In the genomic region with DNA sequence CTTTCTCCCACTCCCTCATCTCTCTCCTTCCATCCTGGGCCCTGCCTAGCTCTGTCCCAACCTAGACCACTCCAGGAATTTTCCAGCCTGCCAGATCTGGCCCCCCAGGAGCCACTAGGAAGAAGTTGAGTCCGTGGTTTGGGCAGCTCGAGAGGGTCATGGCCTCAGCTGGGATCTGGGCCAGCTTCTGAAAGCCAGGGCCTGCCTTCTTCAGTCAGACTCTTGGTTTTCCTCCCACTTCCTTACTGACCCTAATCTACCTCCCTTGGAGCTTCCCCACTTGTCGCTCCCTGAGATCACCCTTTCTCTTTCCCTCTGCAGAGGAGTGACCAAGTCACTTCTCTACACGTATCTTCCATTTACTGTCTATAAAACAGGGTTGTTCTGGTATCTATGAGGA, we compare ENCODE assay signal across 15 cellular contexts.
A peak's percentile ranks its signal among the peaks of the same experiment; 100 is the strongest.
DNase-seq lines count a peak whose midpoint lies in the region; ATAC-seq, FAIRE-seq and TF ChIP-seq lines count a peak whose summit lies in the region.
"Had no signal": no experiment of that assay in that cellular context is flagged by ENCODE, and none has a peak within 500 bp of the region (broad histone marks: within the 10 kb centered on the region; RNA-seq: fewer than 3 reads in every experiment).

No MANE protein-coding gene starts in this region.

- no peak for TF ChIP-seq CTCF in GM20000 (IDR thresholded peaks at IDR 0.05; ENCODE audit: extremely low read depth, missing control alignments)

- peak; percentile 92 for FAIRE-seq in HTR-8/SVneo (lab: Jason Lieb, UNC)
- FAIRE-seq: endometrium had no signal

- ATAC-seq in GM18907 (IDR thresholded peaks at IDR 0.05; ENCODE audit: unreplicated experiment) (no peak), GM18861 (IDR thresholded peaks at IDR 0.05; ENCODE audit: unreplicated experiment) (no peak)

- DNase-seq in HTR-8/SVneo (ENCODE audit: insufficient read length, low spot score) (peak; percentile 38), amniotic epithelial cell (ENCODE audit: low read depth) (peak; percentile 81), glomerular visceral epithelial cell (ENCODE audit: extremely low spot score) (peak; percentile 47), stromal cell of bone marrow (ENCODE audit: low read depth) (peak; percentile 68), GM20000 (ENCODE audit: low spot score) (no peak)
- DNase-seq: activated CD4-positive, alpha-beta memory T cell treated with anti-CD3 and anti-CD28 coated beads for 36 hours; Caco-2; naive B cell; NCI-H1105; NCI-H69; SJCRH30; spleen had no signal
